28 cellular contexts compared by ENCODE assay signal in genomic region chr2:80258321-80258720, GRCh38. TPM values are rescaled to one million over a fixed set of nuclear protein-coding genes. Genes with fewer than 3 reads are reported as not detected.
"Had no signal": no experiment of that assay in that cellular context is flagged by ENCODE, and none has a peak within 500 bp of the region (broad histone marks: within the 10 kb centered on the region; RNA-seq: fewer than 3 reads in every experiment).

No MANE protein-coding gene starts in this region.

- FAIRE-seq: colon, endothelial cell of umbilical vein, islet of Langerhans, keratinocyte had no signal

- DNase-seq: dermis blood vessel endothelial cell; dorsolateral prefrontal cortex; effector CD4-positive, alpha-beta T cell; effector memory CD4-positive, alpha-beta T cell; esophagus squamous epithelium; foreskin fibroblast; foreskin melanocyte; gastrocnemius medialis; glutamatergic neuron; head of caudate nucleus; heart right ventricle; hippocampal formation; left cardiac atrium; left lung; left ventricle myocardium superior; lower lobe of right lung; mesenchymal stem cell; mucosa of descending colon had no signal

- H3K9me3 ChIP-seq: esophagus squamous epithelium, gastrocnemius medialis, heart right ventricle, left lung, lower lobe of right lung, mucosa of descending colon had no signal

- H3K36me3 Mint-ChIP-seq: mesothelial cell of epicardium had no signal

- H3K27ac Mint-ChIP-seq: mesothelial cell of epicardium had no signal

- H3K4me1 ChIP-seq: esophagus squamous epithelium, gastrocnemius medialis, left lung, lower lobe of right lung had no signal

- H3K27me3 ChIP-seq: dorsolateral prefrontal cortex, esophagus squamous epithelium, gastrocnemius medialis, heart right ventricle, left lung had no signal

- H3K4me3 ChIP-seq: coronary artery, dorsolateral prefrontal cortex, esophagus squamous epithelium, gastrocnemius medialis, heart right ventricle, left lung, lower lobe of right lung, mucosa of descending colon had no signal

- H3K4me3 Mint-ChIP-seq: mesothelial cell of epicardium had no signal

- H3K36me3 ChIP-seq: esophagus squamous epithelium, gastrocnemius medialis, heart right ventricle, left lung, lower lobe of right lung had no signal

- ATAC-seq: gastrocnemius medialis, heart right ventricle, left cardiac atrium, left lung, left ventricle myocardium superior, lower lobe of right lung, mucosa of descending colon had no signal

- H3K27ac ChIP-seq: coronary artery, esophagus squamous epithelium, gastrocnemius medialis, heart right ventricle, left lung, lower lobe of right lung had no signal

RNA-seq across cellular contexts. Expression of gene LRRTM1, which starts 46.2 kb away (rescaled TPM):
- total RNA-seq: dermis blood vessel endothelial cell, endothelial cell of umbilical vein, gastrocnemius medialis, glomerular endothelial cell, left lung, lower lobe of right lung, lung microvascular endothelial cell, mesenteric fat pad, myocyte had no signal
- polyA plus RNA-seq: endothelial cell of umbilical vein, keratinocyte had no signal
